22 cellular contexts compared by ENCODE assay signal in the genomic region with DNA sequence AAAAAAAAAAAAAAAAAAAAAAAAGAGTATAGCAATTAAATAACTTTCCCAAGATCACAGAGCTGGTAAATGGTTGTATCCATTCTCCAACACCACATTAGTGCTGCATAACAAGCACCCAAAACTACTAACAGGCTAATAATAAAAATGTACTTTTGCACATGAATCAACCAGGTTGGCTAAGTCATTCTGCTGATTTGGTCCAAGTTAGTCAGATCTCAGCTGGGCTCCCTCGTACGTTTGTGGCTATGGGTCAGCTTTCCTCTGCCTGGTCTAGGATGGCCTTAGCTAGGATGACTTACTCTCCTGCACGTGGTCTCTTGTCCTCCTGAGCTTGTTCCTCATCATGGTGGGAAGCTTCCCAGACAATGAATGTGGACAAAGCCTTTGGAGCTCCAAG. TPM values are rescaled to one million over a fixed set of nuclear protein-coding genes. Genes with fewer than 3 reads are reported as not detected.
DNase-seq lines count a peak whose midpoint lies in the region; ATAC-seq, FAIRE-seq and TF ChIP-seq lines count a peak whose summit lies in the region.
"Had no signal": no experiment of that assay in that cellular context is flagged by ENCODE, and none has a peak within 500 bp of the region (broad histone marks: within the 10 kb centered on the region; RNA-seq: fewer than 3 reads in every experiment).

No MANE protein-coding gene starts in this region.

- FAIRE-seq in H1 (lab: Jason Lieb, UNC), result no peak
- FAIRE-seq: D721Med, G401.6, GM19239, HTR-8/SVneo had no signal

- no peak overlapping the region for H3K4me2 ChIP-seq in H1 (ENCODE audit: insufficient read depth in 1 of 2, low read depth in 2 of 2, low read length in 2 of 2)

- no peak for DNase-seq in MCF 10A (ENCODE audit: unreplicated experiment)
- DNase-seq in breast epithelium (ENCODE audit: low spot score in 2 of 2), result no peak
- DNase-seq in HT1080 (ENCODE audit: low read depth), result peak; percentile 43
- no peak for DNase-seq in H1 (ENCODE audit: low read depth in 1 of 2, low spot score in 2 of 2)
- DNase-seq in transverse colon, result no peak
- no peak for DNase-seq in effector CD4-positive, alpha-beta T cell
- no peak for DNase-seq in NCI-H187 (lab: John Stamatoyannopoulos, UW)
- DNase-seq: CD8-positive, alpha-beta T cell; COR-L47; DMS153; DMS79 treated with DMSO at 0.1 percent for 48 hours; EL; H9 had no signal

- no peaks in the 10 kb centered on the region for H4K20me1 ChIP-seq in H1 (replicated peaks in 1 of 2; ENCODE audit: control insufficient read depth in 1 of 2, insufficient read depth in 2 of 2, low read length in 2 of 2)

- 0 out of 2 replicates have a peak overlapping the region, but pooled peaks have one; percentile 39 for H2AFZ ChIP-seq in H1 (ENCODE audit: low read length)

- CTCF ChIA-PET in MCF 10A (lab: Yijun Ruan, JAX), result interaction anchor here (1.0 to 1.2 kb wide), 2 partner anchors 163 to 313 kb away, joined by 3 to 4 read pairs; no protein-coding TSS in a partner anchor
- CTCF ChIA-PET in H1 (lab: Charles Lee; ENCODE audit: partially characterized antibody), result interaction anchor here (0.6 to 1.3 kb wide), 2 partner anchors 23 to 312 kb away, joined by 3 to 4 read pairs; no protein-coding TSS in a partner anchor

- no peak for TF ChIP-seq CTCF in MCF 10A (IDR thresholded peaks at IDR 0.05; ENCODE audit: unreplicated experiment)
- no peak for TF ChIP-seq CTCF in breast epithelium (IDR thresholded peaks at IDR 0.05)
- TF ChIP-seq CTCF in H1 (IDR thresholded peaks at IDR 0.05; ENCODE audit: control extremely low read depth in 1 of 3, insufficient read depth in 1 of 3, low read depth in 1 of 3, low read length in 3 of 3), result no peak
- no peak for TF ChIP-seq CTCF in transverse colon (IDR thresholded peaks at IDR 0.05)

- POLR2A ChIA-PET in MCF 10A (lab: Yijun Ruan, JAX), result interaction anchor here (1.0 kb wide), 1 partner anchor 8 kb away, joined by 3 read pairs; no protein-coding TSS in a partner anchor
- POLR2A ChIA-PET in H1 (lab: Charles Lee; ENCODE audit: partially characterized antibody), result no interaction called here

- no peak overlapping the region for H3K27ac ChIP-seq in breast epithelium
- no peak overlapping the region for H3K27ac ChIP-seq in H1 (ENCODE audit: low read depth, low read length)
- peak overlapping the region in 3 of 4 donors; percentile 5 to 32 (median 17) for H3K27ac ChIP-seq in transverse colon
- H3K27ac ChIP-seq: 22Rv1 had no signal

- no peaks in the 10 kb centered on the region for H3K79me2 ChIP-seq in H1 (ENCODE audit: control insufficient read depth in 1 of 2, insufficient read depth in 2 of 2, low read length in 2 of 2)

- TF ChIP-seq EP300 in H1 (IDR thresholded peaks at IDR 0.05; ENCODE audit: borderline replicate concordance in 1 of 2, low read depth in 2 of 2, low read length in 2 of 2), result no peak
- no peak for TF ChIP-seq EP300 in transverse colon (IDR thresholded peaks at IDR 0.05; ENCODE audit: low read depth)

- H3K4me1 ChIP-seq in breast epithelium (no peaks in the 10 kb centered on the region), H1 (replicated peaks in 1 of 4; ENCODE audit: control insufficient read depth in 3 of 4, insufficient read depth in 4 of 4, low read length in 3 of 4) (peaks cover 0 to 3% (median 0%) of the 10 kb centered on the region in 4 experiments; a peak in 1 of 7 replicates), transverse colon (peaks cover 0 to 19% (median 17%) of the 10 kb centered on the region in 4 donors)

- H2BK12ac ChIP-seq in H1 (ENCODE audit: low read depth, low read length), result no peak overlapping the region

- no peak overlapping the region for H2BK20ac ChIP-seq in H1 (ENCODE audit: low read length)

- peaks cover 15% of the 10 kb centered on the region for H3K27me3 Mint-ChIP-seq in MCF 10A (ENCODE audit: insufficient read depth, unreplicated experiment)

- H2AK5ac ChIP-seq in H1 (ENCODE audit: low read depth, low read length), result no peak overlapping the region

- H3K23me2 ChIP-seq in H1 (ENCODE audit: low read depth, low read length), result no peaks in the 10 kb centered on the region

- no peak overlapping the region for H3K56ac ChIP-seq in H1 (replicated peaks; ENCODE audit: insufficient read length, low read depth, low read length)

- no peak overlapping the region for H3K4ac ChIP-seq in H1 (replicated peaks; ENCODE audit: insufficient read length, low read depth, low read length)

- no peak overlapping the region for H3K14ac ChIP-seq in H1 (ENCODE audit: insufficient read length)

- no peak for TF ChIP-seq RAD21 in H1 (IDR thresholded peaks at IDR 0.05 in 1 of 2, conservative IDR thresholded peaks at IDR 0.05 in 1 of 2; ENCODE audit: low read depth in 2 of 2, low read length in 2 of 2)

- ATAC-seq in GM18517 (IDR thresholded peaks at IDR 0.05; ENCODE audit: unreplicated experiment), result no peak
- ATAC-seq: CD8-positive, alpha-beta T cell had no signal

- no peak overlapping the region for H2BK120ac ChIP-seq in H1 (replicated peaks; ENCODE audit: low read depth, low read length)

- H3K79me1 ChIP-seq in H1 (ENCODE audit: low read depth, low read length), result no peaks in the 10 kb centered on the region

- no peak overlapping the region for H3K23ac ChIP-seq in H1 (ENCODE audit: insufficient read length)

- in situ Hi-C loops in transverse colon (cut with MboI; ENCODE audit: low pct_ligation_motif_present in 1 of 4, low pct_unique_long_range_greater_than_20kb in 1 of 4, low sequenced_read_pairs in 3 of 4), result no loop called here

- H3K36me3 ChIP-seq in breast epithelium (no peaks in the 10 kb centered on the region), H1 (ENCODE audit: control insufficient read depth in 2 of 4, insufficient read depth in 4 of 4, low read length in 3 of 4) (no peaks in the 10 kb centered on the region), transverse colon (no peaks in the 10 kb centered on the region)

- H4K8ac ChIP-seq in H1 (ENCODE audit: extremely low read depth, insufficient read depth, low read length), result no peak overlapping the region

- H3K9me3 Mint-ChIP-seq in MCF 10A (ENCODE audit: unreplicated experiment), result no peaks in the 10 kb centered on the region
- H3K9me3 Mint-ChIP-seq: CD8-positive, alpha-beta T cell; H9 had no signal

- H2BK15ac ChIP-seq in H1 (ENCODE audit: low read length), result no peak overlapping the region

- BruUV-seq in MCF 10A (replicated peaks; lab: Mats Ljungman, UMichigan), result no TSS peak

- intact Hi-C loops in MCF 10A (cut with micrococcal nuclease), result no loop called here
- intact Hi-C loops in breast epithelium (cut with DNase I; ENCODE audit: low total_unique reads), result no loop called here
- intact Hi-C loops in transverse colon (cut with DNase I; ENCODE audit: low total_unique reads), result no loop called here

- H3K4me3 ChIP-seq in breast epithelium, result no peak overlapping the region
- H3K4me3 ChIP-seq in H1 (ENCODE audit: extremely low read depth in 1 of 4, insufficient read depth in 2 of 4, low read depth in 3 of 4, low read length in 4 of 4), result no peak overlapping the region
- no peak overlapping the region for H3K4me3 ChIP-seq in transverse colon

- no peak overlapping the region for H3K9ac ChIP-seq in H1 (replicated peaks in 1 of 4; ENCODE audit: extremely low read depth in 1 of 4, low read depth in 3 of 4, low read length in 3 of 4)

- H2BK5ac ChIP-seq in H1 (ENCODE audit: low read depth, low read length), result no peak overlapping the region

- H3K27ac Mint-ChIP-seq in MCF 10A (ENCODE audit: low read depth, unreplicated experiment), result peak overlapping the region; percentile 17
- H3K27ac Mint-ChIP-seq: CD8-positive, alpha-beta T cell; H9 had no signal

- H3K27me3 ChIP-seq in breast epithelium, result no peaks in the 10 kb centered on the region
- no peaks in the 10 kb centered on the region; a peak in 1 of 7 replicates for H3K27me3 ChIP-seq in H1 (replicated peaks in 1 of 4; ENCODE audit: control insufficient read depth in 3 of 4, extremely low read depth in 1 of 4, insufficient read depth in 3 of 4, low read length in 3 of 4)
- H3K27me3 ChIP-seq in transverse colon, result no peaks in the 10 kb centered on the region

- no peak overlapping the region for H3K4me3 Mint-ChIP-seq in MCF 10A (ENCODE audit: unreplicated experiment)
- H3K4me3 Mint-ChIP-seq: CD14-positive monocyte; CD8-positive, alpha-beta T cell; H9 had no signal

- no peak for TF ChIP-seq POLR2A in breast epithelium (IDR thresholded peaks at IDR 0.05)
- TF ChIP-seq POLR2A in H1 (IDR thresholded peaks at IDR 0.05; ENCODE audit: control extremely low read depth in 1 of 2, low read depth in 2 of 2, low read length in 2 of 2), result no peak
- TF ChIP-seq POLR2A in transverse colon (IDR thresholded peaks at IDR 0.05), result no peak

- H3K4me1 Mint-ChIP-seq in MCF 10A (ENCODE audit: insufficient read depth, unreplicated experiment), result peaks cover 6% of the 10 kb centered on the region

- H4K5ac ChIP-seq in H1 (ENCODE audit: insufficient read length, low read depth, low read length), result no peak overlapping the region

- WGBS in H1 (ENCODE audit: extremely low coverage in 1 of 2, insufficient coverage in 1 of 2, insufficient read length in 1 of 2, insufficient replicate concordance in 2 of 2, low coverage in 1 of 2, low lambda C conversion rate in 2 of 2, missing lambda C conversion rate in 1 of 2), 2 experiments, result 96% methylated on average over 3 of the region's 3 CpGs; no CpG with 5 or more reads in 1 of the 2 experiments
- 88% methylated on average over 3 of the region's 3 CpGs; no CpG with 5 or more reads in 1 of the 2 donors for WGBS in transverse colon (ENCODE audit: low coverage in 1 of 2), 2 donors

- H3K18ac ChIP-seq in H1 (ENCODE audit: extremely low read depth, low read length), result no peak overlapping the region

- no peak overlapping the region for H4K91ac ChIP-seq in H1 (replicated peaks; ENCODE audit: insufficient read length, low read length)

- H3K36me3 Mint-ChIP-seq in MCF 10A (ENCODE audit: insufficient read depth, unreplicated experiment), result no peaks in the 10 kb centered on the region
- H3K36me3 Mint-ChIP-seq: CD14-positive monocyte; CD8-positive, alpha-beta T cell had no signal

- H3K9me3 ChIP-seq in breast epithelium (no peaks in the 10 kb centered on the region), H1 (ENCODE audit: insufficient read depth in 2 of 2, low read depth in 1 of 2, low read length in 1 of 2) (no peaks in the 10 kb centered on the region), transverse colon (no peaks in the 10 kb centered on the region)

RNA-seq across cellular contexts. Expression of a gene that starts 7.9 kb away (rescaled TPM):
- total RNA-seq in MCF 10A (2022), result not detected in 2 replicates
- 10 to 100 TPM; 11.9 to 43.6 (median 42.4) TPM for total RNA-seq in breast epithelium
- 0.07 TPM in 1 of 2 replicates, not detected in the other for total RNA-seq in HT1080 (2014; rRNA removed; shearing (Covaris generic))
- not detected in 2 replicates for polyA plus RNA-seq in HT1080 (2015; cell fraction: cytosol; rRNA removed)
- polyA plus RNA-seq in HT1080 (2015; cell fraction: nucleus; rRNA removed), result not detected in 2 replicates
- total RNA-seq in H1 (2021; fragmentation: NEBNext Ultra II Directional; extraction: Animal tissue kit (Norgen Biotek cat#: 25700)), result 25.5 and 32.5 TPM in 2 replicates
- 23.1 and 38.1 TPM in 2 replicates for polyA plus RNA-seq in H1 (2011; rRNA removed)
- 30.4 TPM for polyA plus RNA-seq in H1 (2011; cell fraction: cytosol; rRNA removed)
- 49.3 TPM for polyA plus RNA-seq in H1 (2011; cell fraction: nucleus; rRNA removed)
- polyA plus RNA-seq in H1 (2012, experiment 1 of 2), result 22.6 to 29.6 TPM (median 26.3 TPM) in 4 replicates
- 28.8 TPM for polyA plus RNA-seq in H1 (2012, experiment 2 of 2)
- polyA plus RNA-seq in H1 (2013, experiment 1 of 2), result 18.8 TPM
- 18.5 TPM for polyA plus RNA-seq in H1 (2013, experiment 2 of 2)
- polyA minus RNA-seq in H1 (2011; rRNA and poly(A)+ RNA removed), result 22.1 and 28.7 TPM in 2 replicates
- 17.8 TPM for polyA minus RNA-seq in H1 (2011; cell fraction: cytosol; rRNA and poly(A)+ RNA removed)
- 17.7 TPM for polyA minus RNA-seq in H1 (2011; cell fraction: nucleus; rRNA and poly(A)+ RNA removed)
- 100 to 1,000 TPM; 142 to 373 (median 198) TPM for total RNA-seq in transverse colon
- total RNA-seq: A673; CD8-positive, alpha-beta T cell had no signal
- polyA plus RNA-seq: BJ, CD14-positive monocyte had no signal

RNA-seq across cellular contexts. Expression of a gene that starts 39.3 kb away (rescaled TPM):
- total RNA-seq in MCF 10A (2022) (103 and 110 TPM in 2 replicates), breast epithelium (100 to 1,000 TPM; 232 to 256 (median 238) TPM), transverse colon (100 to 1,000 TPM; 229 to 317 (median 258) TPM)
- total RNA-seq in HT1080 (2014; rRNA removed; shearing (Covaris generic)), result 124 and 209 TPM in 2 replicates
- 228 and 247 TPM in 2 replicates for polyA plus RNA-seq in HT1080 (2015; cell fraction: cytosol; rRNA removed)
- 219 and 235 TPM in 2 replicates for polyA plus RNA-seq in HT1080 (2015; cell fraction: nucleus; rRNA removed)
- total RNA-seq in H1 (2021; fragmentation: NEBNext Ultra II Directional; extraction: Animal tissue kit (Norgen Biotek cat#: 25700)), result 42.1 and 45.8 TPM in 2 replicates
- 28.7 and 48.7 TPM in 2 replicates for polyA plus RNA-seq in H1 (2011; rRNA removed)
- polyA plus RNA-seq in H1 (2011; cell fraction: cytosol; rRNA removed), result 29.1 TPM
- polyA plus RNA-seq in H1 (2011; cell fraction: nucleus; rRNA removed), result 46.5 TPM
- 40.7 to 46.5 TPM (median 44.7 TPM) in 4 replicates for polyA plus RNA-seq in H1 (2012, experiment 1 of 2)
- 56.1 TPM for polyA plus RNA-seq in H1 (2012, experiment 2 of 2)
- 75.2 TPM for polyA plus RNA-seq in H1 (2013, experiment 1 of 2)
- polyA plus RNA-seq in H1 (2013, experiment 2 of 2), result 89.3 TPM
- 33.4 and 50.9 TPM in 2 replicates for polyA minus RNA-seq in H1 (2011; rRNA and poly(A)+ RNA removed)
- polyA minus RNA-seq in H1 (2011; cell fraction: cytosol; rRNA and poly(A)+ RNA removed), result 28.5 TPM
- 29.2 TPM for polyA minus RNA-seq in H1 (2011; cell fraction: nucleus; rRNA and poly(A)+ RNA removed)

Comparison
In these comparisons a context has a peak if more than half of its experiments do, and no peak if none do; other contexts are left out.
1. RNA of a gene that starts 7.9 kb away (total RNA-seq): 142 to 373 TPM in transverse colon, 11.9 to 43.6 TPM in breast epithelium and 25.5 to 32.5 TPM in H1; not detected in MCF 10A and 0.07 TPM in HT1080; every median in the first group is over 10 times any median in the second.
2. H3K27ac ChIP-seq: peak in transverse colon (3 of 4); none in breast epithelium (0 of 2) and H1 (single experiment).